Comparison of ENCODE assay signal across 3 cellular contexts in the genomic region with DNA sequence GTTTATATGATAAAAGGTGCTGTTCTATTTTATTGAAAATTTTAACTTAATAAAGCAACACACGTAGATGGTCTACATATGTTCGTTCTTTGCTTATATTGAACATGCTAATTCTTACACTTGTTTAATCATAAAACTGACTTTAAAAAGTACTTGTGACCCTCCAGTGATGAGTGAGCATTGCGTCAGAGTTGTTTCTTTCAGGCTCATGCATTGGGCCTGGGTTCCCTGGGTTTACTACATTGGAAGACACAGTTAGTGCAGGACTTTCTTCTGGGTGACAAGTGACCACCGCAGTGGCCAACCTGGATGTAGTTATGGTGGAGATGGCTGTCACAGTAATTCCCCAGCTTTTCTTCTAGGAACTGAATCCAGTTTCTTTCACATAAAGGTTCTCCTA. TPM values are rescaled to one million over a fixed set of nuclear protein-coding genes. Genes with fewer than 3 reads are reported as not detected.
"Had no signal": no experiment of that assay in that cellular context is flagged by ENCODE, and none has a peak within 500 bp of the region (broad histone marks: within the 10 kb centered on the region; RNA-seq: fewer than 3 reads in every experiment).

No MANE protein-coding gene starts in this region.

RNA-seq across cellular contexts. Expression of gene CD8A, which starts 57.2 kb away (rescaled TPM):
- total RNA-seq: LHCN-M2, M059J, MCF 10A had no signal
